Comparison of ENCODE assay signal across 22 cellular contexts in genomic region chr1:167643471-167643870, GRCh38. TPM values are rescaled to one million over a fixed set of nuclear protein-coding genes. Genes with fewer than 3 reads are reported as not detected.
DNase-seq lines count a peak whose midpoint lies in the region; ATAC-seq, FAIRE-seq and TF ChIP-seq lines count a peak whose summit lies in the region.
"Had no signal": no experiment of that assay in that cellular context is flagged by ENCODE, and none has a peak within 500 bp of the region (broad histone marks: within the 10 kb centered on the region; RNA-seq: fewer than 3 reads in every experiment).

No MANE protein-coding gene starts in this region.

- H3K4me2 ChIP-seq in astrocyte (ENCODE audit: low read length), result no peak overlapping the region

- no peak for TF ChIP-seq CTCF in astrocyte (IDR thresholded peaks at IDR 0.05; ENCODE audit: insufficient read depth, low read depth, low read length)
- TF ChIP-seq CTCF in endothelial cell (IDR thresholded peaks at IDR 0.05; ENCODE audit: unreplicated experiment), result no peak

- H4K20me1 ChIP-seq in astrocyte (ENCODE audit: insufficient read depth, low read length), result no peaks in the 10 kb centered on the region

- DNase-seq in activated T-cell treated with anti-CD3 and anti-CD28 coated beads, Interleukin-2, amount 50 U/mL, for 72 hours, result no peak
- no peak for DNase-seq in activated T-cell treated with anti-CD3 and anti-CD28 coated beads, Interleukin-2, amount 50 U/mL, for 1 hour
- DNase-seq in T-cell (no peak), astrocyte (ENCODE audit: low read depth) (no peak), cerebellar cortex (ENCODE audit: low spot score) (no peak), endothelial cell (ENCODE audit: low spot score) (no peak)
- DNase-seq: ACHN, H7, hippocampal formation, left ventricle myocardium superior, MM.1S, NCI-H1436, NCI-H510A treated with DMSO at 0.1 percent for 48 hours, psoas muscle had no signal

- H3K9me3 Mint-ChIP-seq in activated T-cell treated with anti-CD3 and anti-CD28 coated beads, Interleukin-2, amount 50 U/mL, for 72 hours, result no peaks in the 10 kb centered on the region
- no peaks in the 10 kb centered on the region for H3K9me3 Mint-ChIP-seq in T-cell
- no peaks in the 10 kb centered on the region for H3K9me3 Mint-ChIP-seq in astrocyte (ENCODE audit: unreplicated experiment)
- H3K9me3 Mint-ChIP-seq in stimulated activated memory B cell treated with anti-CD40 and anti-IgM and Interleukin-4, amounts not matched to agents 10 μg/mL and 1 μg/mL and 100 μg/mL, for 72 hours, result no peaks in the 10 kb centered on the region
- no peaks in the 10 kb centered on the region for H3K9me3 Mint-ChIP-seq in endothelial cell (ENCODE audit: unreplicated experiment)
- H3K9me3 Mint-ChIP-seq: CD14-positive monocyte; T-helper 1 cell treated with Interleukin-12 subunit alpha and Interleukin-12 subunit beta and Interleukin-4 antibody, amounts not matched to agents 30 μg/mL and 1 μg/mL, for 36 hours had no signal

- POLR2A ChIA-PET in T-cell (lab: Charles Lee), result no interaction called here

- no peak overlapping the region for H3K9ac ChIP-seq in astrocyte (ENCODE audit: low read length)

- no peaks in the 10 kb centered on the region for H3K79me2 ChIP-seq in astrocyte (ENCODE audit: insufficient read depth, low read length)

- H3K4me3 Mint-ChIP-seq in activated T-cell treated with anti-CD3 and anti-CD28 coated beads, Interleukin-2, amount 50 U/mL, for 72 hours, result peak overlapping the region in 1 of 2 donors; percentile 57
- H3K4me3 Mint-ChIP-seq in T-cell, result peak overlapping the region in 1 of 3 donors; percentile 64
- no peak overlapping the region for H3K4me3 Mint-ChIP-seq in astrocyte (ENCODE audit: unreplicated experiment)
- H3K4me3 Mint-ChIP-seq in stimulated activated memory B cell treated with anti-CD40 and anti-IgM and Interleukin-4, amounts not matched to agents 10 μg/mL and 1 μg/mL and 100 μg/mL, for 72 hours, result no peak overlapping the region
- no peak overlapping the region for H3K4me3 Mint-ChIP-seq in endothelial cell (ENCODE audit: unreplicated experiment)
- H3K4me3 Mint-ChIP-seq: CD14-positive monocyte; T-helper 1 cell treated with Interleukin-12 subunit alpha and Interleukin-12 subunit beta and Interleukin-4 antibody, amounts not matched to agents 30 μg/mL and 1 μg/mL, for 36 hours had no signal

- no peaks in the 10 kb centered on the region for H3K36me3 ChIP-seq in astrocyte (ENCODE audit: insufficient read depth, low read length)
- H3K36me3 ChIP-seq: SJSA1, thoracic aorta had no signal

- H3K4me1 Mint-ChIP-seq in activated T-cell treated with anti-CD3 and anti-CD28 coated beads, Interleukin-2, amount 50 U/mL, for 72 hours (ENCODE audit: low read depth), result peaks cover 81% of the 10 kb centered on the region
- H3K4me1 Mint-ChIP-seq in T-cell (peaks cover 90 to 95% (median 92%) of the 10 kb centered on the region in 3 donors), astrocyte (ENCODE audit: low read depth, unreplicated experiment) (peaks cover 4% of the 10 kb centered on the region), endothelial cell (ENCODE audit: unreplicated experiment) (peaks cover 38% of the 10 kb centered on the region)
- H3K4me1 Mint-ChIP-seq in stimulated activated memory B cell treated with anti-CD40 and anti-IgM and Interleukin-4, amounts not matched to agents 10 μg/mL and 1 μg/mL and 100 μg/mL, for 72 hours, result peaks cover 87% of the 10 kb centered on the region

- FAIRE-seq in astrocyte (lab: Jason Lieb, UNC), result no peak
- FAIRE-seq: islet of Langerhans, RCC 7860 had no signal

- no peak overlapping the region for H3K27ac ChIP-seq in astrocyte (ENCODE audit: low read depth, low read length)
- H3K27ac ChIP-seq: psoas muscle, SJSA1, thoracic aorta had no signal

- no peaks in the 10 kb centered on the region for H3K27me3 ChIP-seq in astrocyte (ENCODE audit: insufficient read depth, low read length)
- H3K27me3 ChIP-seq: SJSA1 had no signal

- no peaks in the 10 kb centered on the region for H3K4me1 ChIP-seq in astrocyte (ENCODE audit: insufficient read depth, low read length)
- H3K4me1 ChIP-seq: SJSA1 had no signal

- H3K36me3 Mint-ChIP-seq in activated T-cell treated with anti-CD3 and anti-CD28 coated beads, Interleukin-2, amount 50 U/mL, for 72 hours (ENCODE audit: insufficient read depth in 2 of 2), result peaks cover 7 to 12% of the 10 kb centered on the region in 2 donors
- peaks cover 29% of the 10 kb centered on the region for H3K36me3 Mint-ChIP-seq in T-cell
- peaks cover 2% of the 10 kb centered on the region for H3K36me3 Mint-ChIP-seq in astrocyte (ENCODE audit: low read depth, unreplicated experiment)
- H3K36me3 Mint-ChIP-seq in stimulated activated memory B cell treated with anti-CD40 and anti-IgM and Interleukin-4, amounts not matched to agents 10 μg/mL and 1 μg/mL and 100 μg/mL, for 72 hours, result peaks cover 45% of the 10 kb centered on the region
- peaks cover 24% of the 10 kb centered on the region for H3K36me3 Mint-ChIP-seq in endothelial cell (ENCODE audit: low read depth, unreplicated experiment)

- ATAC-seq in activated T-cell treated with anti-CD3 and anti-CD28 coated beads, Interleukin-2, amount 50 U/mL, for 72 hours (replicated peaks in 1 of 2), result peak; percentile 28 to 32
- ATAC-seq in T-cell (replicated peaks in 1 of 4) (no peak), GM19324 (IDR thresholded peaks at IDR 0.05; ENCODE audit: low FRiP score, unreplicated experiment) (no peak)
- no peak for ATAC-seq in stimulated activated memory B cell treated with anti-CD40 and anti-IgM and Interleukin-4, amounts not matched to agents 10 μg/mL and 1 μg/mL and 100 μg/mL, for 72 hours
- ATAC-seq: left ventricle myocardium superior, psoas muscle had no signal

- no peak overlapping the region for H2AFZ ChIP-seq in astrocyte (ENCODE audit: low read depth, low read length)

- peak overlapping the region; percentile 83 for H3K27ac Mint-ChIP-seq in activated T-cell treated with anti-CD3 and anti-CD28 coated beads, Interleukin-2, amount 50 U/mL, for 72 hours
- peak overlapping the region; percentile 66 to 72 for H3K27ac Mint-ChIP-seq in T-cell
- H3K27ac Mint-ChIP-seq in astrocyte (ENCODE audit: unreplicated experiment), result peak overlapping the region; percentile 38
- H3K27ac Mint-ChIP-seq in stimulated activated memory B cell treated with anti-CD40 and anti-IgM and Interleukin-4, amounts not matched to agents 10 μg/mL and 1 μg/mL and 100 μg/mL, for 72 hours, result peak overlapping the region; percentile 75
- H3K27ac Mint-ChIP-seq in endothelial cell (ENCODE audit: unreplicated experiment), result no peak overlapping the region
- H3K27ac Mint-ChIP-seq: T-helper 1 cell treated with Interleukin-12 subunit alpha and Interleukin-12 subunit beta and Interleukin-4 antibody, amounts not matched to agents 30 μg/mL and 1 μg/mL, for 36 hours had no signal

- no peaks in the 10 kb centered on the region for H3K9me3 ChIP-seq in astrocyte (ENCODE audit: insufficient read depth, low read depth, low read length)
- H3K9me3 ChIP-seq: psoas muscle, SJSA1, thoracic aorta had no signal

- CTCF ChIA-PET in T-cell (lab: Charles Lee), result no interaction called here

- H3K4me3 ChIP-seq in astrocyte (ENCODE audit: insufficient read depth, low read depth, low read length), result no peak overlapping the region
- H3K4me3 ChIP-seq: psoas muscle, SJSA1, thoracic aorta had no signal

- H3K27me3 Mint-ChIP-seq in activated T-cell treated with anti-CD3 and anti-CD28 coated beads, Interleukin-2, amount 50 U/mL, for 72 hours (ENCODE audit: low read depth), result no peaks in the 10 kb centered on the region
- H3K27me3 Mint-ChIP-seq in T-cell, result no peaks in the 10 kb centered on the region
- H3K27me3 Mint-ChIP-seq in astrocyte (ENCODE audit: low read depth, unreplicated experiment), result peaks cover 27% of the 10 kb centered on the region
- no peaks in the 10 kb centered on the region for H3K27me3 Mint-ChIP-seq in stimulated activated memory B cell treated with anti-CD40 and anti-IgM and Interleukin-4, amounts not matched to agents 10 μg/mL and 1 μg/mL and 100 μg/mL, for 72 hours
- peaks cover 2% of the 10 kb centered on the region for H3K27me3 Mint-ChIP-seq in endothelial cell (ENCODE audit: unreplicated experiment)

RNA-seq across cellular contexts. Expression of gene RCSD1, which starts 13.4 kb away (rescaled TPM):
- 10 to 100 TPM; 62.0 to 69.5 TPM for total RNA-seq in activated T-cell treated with anti-CD3 and anti-CD28 coated beads, Interleukin-2, amount 50 U/mL, for 72 hours
- total RNA-seq in T-cell, result 100 to 1,000 TPM; 101 to 126 (median 107) TPM
- 0.58 and 0.98 TPM in 2 replicates for total RNA-seq in astrocyte
- 39.5 TPM for total RNA-seq in endothelial cell (ENCODE audit: unreplicated experiment)

Comparison
In these comparisons a context has a peak if more than half of its experiments do, and no peak if none do; other contexts are left out.
1. ATAC-seq: peak in activated T-cell treated with anti-CD3 and anti-CD28 coated beads, Interleukin-2, amount 50 U/mL, for 72 hours (2 of 2); none in T-cell (0 of 4), stimulated activated memory B cell treated with anti-CD40 and anti-IgM and Interleukin-4, amounts not matched to agents 10 μg/mL and 1 μg/mL and 100 μg/mL, for 72 hours (single experiment) and GM19324 (single experiment).
2. RNA of gene RCSD1, which starts 13.4 kb away (total RNA-seq): 101 to 126 TPM in T-cell, 62.0 to 69.5 TPM in activated T-cell treated with anti-CD3 and anti-CD28 coated beads, Interleukin-2, amount 50 U/mL, for 72 hours and 39.5 TPM in endothelial cell (single experiment); 0.58 to 0.98 TPM in astrocyte; every median in the first group is over 10 times any median in the second.